In the genomic region with DNA sequence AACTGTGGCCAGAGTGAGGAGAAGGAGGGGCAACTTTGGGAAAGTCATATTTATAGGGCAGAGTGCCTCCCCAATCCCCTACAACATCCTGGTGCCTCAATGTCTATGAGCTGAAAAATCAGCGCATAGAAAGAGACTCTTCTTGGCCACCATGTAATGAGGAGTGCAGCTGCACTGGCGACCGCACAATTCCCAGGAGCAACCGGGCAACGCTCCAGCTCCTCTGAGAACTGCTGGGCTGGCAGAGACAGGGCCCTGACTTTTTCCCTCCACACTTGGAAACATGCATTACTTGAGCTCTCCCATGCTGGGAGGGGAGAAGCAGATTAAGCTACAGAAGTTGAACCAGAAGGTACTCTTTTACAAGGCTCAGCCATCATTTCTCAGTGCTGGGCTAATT, we compare ENCODE assay signal across 11 cellular contexts. TPM values are rescaled to one million over a fixed set of nuclear protein-coding genes. Genes with fewer than 3 reads are reported as not detected.
DNase-seq lines count a peak whose midpoint lies in the region; ATAC-seq, FAIRE-seq and TF ChIP-seq lines count a peak whose summit lies in the region.
"Had no signal": no experiment of that assay in that cellular context is flagged by ENCODE, and none has a peak within 500 bp of the region (broad histone marks: within the 10 kb centered on the region; RNA-seq: fewer than 3 reads in every experiment).

No MANE protein-coding gene starts in this region.

- H3K27ac ChIP-seq in pancreas (peak overlapping the region in 3 of 4 donors; percentile 26 to 75 (median 65)), spleen (no peak overlapping the region)

- peak; percentile 32 for FAIRE-seq in pancreas (lab: Jason Lieb, UNC)

- H3K36me3 ChIP-seq in pancreas = no peaks in the 10 kb centered on the region
- H3K36me3 ChIP-seq in spleen = no peaks in the 10 kb centered on the region
- H3K36me3 ChIP-seq: HAP-1 had no signal

- WGBS in pancreas, 2 donors = 10 to 15% methylated on average over 5 of the region's 5 CpGs
- WGBS in spleen, 5 donors = 82 to 97% (median 83%) methylated on average over 5 of the region's 5 CpGs

- peak; percentile 94 for DNase-seq in DMS 273 (lab: John Stamatoyannopoulos, UW; ENCODE audit: unreplicated experiment)
- peak; percentile 28 for DNase-seq in NCI-H524 treated with DMSO at 0.1 percent for 48 hours (lab: John Stamatoyannopoulos, UW)
- DNase-seq in foreskin fibroblast = peak; percentile 57 to 87
- DNase-seq in pancreas = peak; percentile 90 to 94 (median 92)
- DNase-seq in activated gamma-delta T cell treated with Interleukin-2 at 50 U/mL for 16 hours = no peak
- DNase-seq in COLO668 (lab: John Stamatoyannopoulos, UW; ENCODE audit: unreplicated experiment) = no peak
- DNase-seq in activated T-cell treated with anti-CD3 and anti-CD28 coated beads, Interleukin-2, amount 50 U/mL, for 1 hour = no peak
- DNase-seq in spleen = no peak
- DNase-seq: COR-L47, NCI-H526 treated with DMSO at 0.1 percent for 48 hours had no signal

- ATAC-seq in pancreas = peak; percentile 91 to 94 (median 92)

- TF ChIP-seq CTCF in foreskin fibroblast (IDR thresholded peaks at IDR 0.05; ENCODE audit: low read depth, low read length) = no peak
- TF ChIP-seq CTCF in pancreas (IDR thresholded peaks at IDR 0.05) = no peak
- TF ChIP-seq CTCF in spleen (IDR thresholded peaks at IDR 0.05 in 8 of 11, conservative IDR thresholded peaks at IDR 0.05 in 3 of 11) = no peak

- no peaks in the 10 kb centered on the region for H3K27me3 ChIP-seq in pancreas
- no peaks in the 10 kb centered on the region for H3K27me3 ChIP-seq in spleen (replicated peaks in 1 of 7)

- H3K9me3 ChIP-seq in pancreas (no peaks in the 10 kb centered on the region), spleen (no peaks in the 10 kb centered on the region)
- H3K9me3 ChIP-seq: HAP-1 had no signal

- no peak for TF ChIP-seq POLR2A in spleen (IDR thresholded peaks at IDR 0.05)

- intact Hi-C loops in pancreas (cut with DNase I) = no loop called here
- intact Hi-C loops in spleen (cut with DNase I; ENCODE audit: low total_unique reads) = no loop called here

- H3K4me3 ChIP-seq in foreskin fibroblast (ENCODE audit: low read depth in 1 of 2, low read length in 2 of 2) (no peak overlapping the region), pancreas (no peak overlapping the region), spleen (no peak overlapping the region)
- H3K4me3 ChIP-seq: HAP-1 had no signal

- H3K4me1 ChIP-seq in pancreas (peaks cover 27 to 28% (median 28%) of the 10 kb centered on the region in 3 donors), spleen (no peaks in the 10 kb centered on the region)

RNA-seq across cellular contexts. Expression of a gene that starts 31.4 kb away (rescaled TPM):
- total RNA-seq in pancreas (100 to 1,000 TPM in 2 of 6 donors, 10 to 100 TPM in 4; 36.2 to 118 (median 66.0) TPM), spleen (100 to 1,000 TPM in 3 of 7 donors, 10 to 100 TPM in 4; 56.2 to 119 (median 83.1) TPM)
- polyA plus RNA-seq in pancreas (10 to 100 TPM; 14.0 to 24.3 TPM), spleen (10 to 100 TPM; 43.4 to 65.1 (median 49.5) TPM)

Comparison
In these comparisons a context has a peak if more than half of its experiments do, and no peak if none do; other contexts are left out.
1. DNase-seq: peak in DMS 273 (single experiment), NCI-H524 treated with DMSO at 0.1 percent for 48 hours (single experiment), foreskin fibroblast (2 of 2) and pancreas (6 of 6); none in activated gamma-delta T cell treated with Interleukin-2 at 50 U/mL for 16 hours (single experiment), COLO668 (single experiment), activated T-cell treated with anti-CD3 and anti-CD28 coated beads, Interleukin-2, amount 50 U/mL, for 1 hour (single experiment) and spleen (single experiment).
2. H3K27ac ChIP-seq: peak in pancreas (3 of 4); none in spleen (0 of 8).